ENCODE assay signal across 18 cellular contexts in genomic region chr6:85300581-85300980, GRCh38.
DNase-seq lines count a peak whose midpoint lies in the region; ATAC-seq, FAIRE-seq and TF ChIP-seq lines count a peak whose summit lies in the region.
"Had no signal": no experiment of that assay in that cellular context is flagged by ENCODE, and none has a peak within 500 bp of the region (broad histone marks: within the 10 kb centered on the region; RNA-seq: fewer than 3 reads in every experiment).

No MANE protein-coding gene starts in this region.

- dilution Hi-C loops in keratinocyte (cut with MboI; ENCODE audit: extremely low pct_ligation_motif_present, low sequenced_read_pairs), result loop anchor here (25.0 kb wide), 1 partner anchor 863 kb away; no protein-coding TSS in a partner anchor

- H3K4me3 ChIP-seq in HepG2 (replicated peaks in 1 of 3; ENCODE audit: insufficient read depth in 1 of 3, low read depth in 2 of 3, low read length in 3 of 3) (no peak overlapping the region), right lobe of liver (no peak overlapping the region), keratinocyte (ENCODE audit: control insufficient read depth in 2 of 3, extremely low read depth in 1 of 3, insufficient read depth in 2 of 3, low read depth in 1 of 3, low read length in 3 of 3) (no peak overlapping the region)
- H3K4me3 ChIP-seq: GM23248 had no signal

- H3K27ac ChIP-seq in HepG2 (ENCODE audit: extremely low read length, insufficient read depth, low read length), result no peak overlapping the region
- H3K27ac ChIP-seq in right lobe of liver, result no peak overlapping the region
- H3K27ac ChIP-seq in keratinocyte (ENCODE audit: control insufficient read depth, insufficient read depth, low read length), result no peak overlapping the region
- H3K27ac ChIP-seq: GM23248 had no signal

- H3K27me3 ChIP-seq in HepG2 (ENCODE audit: control insufficient read depth in 1 of 2, insufficient read depth in 2 of 2, low read length in 2 of 2), result no peaks in the 10 kb centered on the region
- H3K27me3 ChIP-seq in right lobe of liver, result no peaks in the 10 kb centered on the region
- no peaks in the 10 kb centered on the region for H3K27me3 ChIP-seq in keratinocyte (ENCODE audit: control insufficient read depth, extremely low read depth, insufficient read depth, low read length)

- no peak for TF ChIP-seq RAD21 in HepG2 (CRISPR knock-in tag; IDR thresholded peaks at IDR 0.05)

- H3K9ac ChIP-seq in HepG2 (ENCODE audit: insufficient read depth, low read depth, low read length), result no peak overlapping the region
- H3K9ac ChIP-seq in keratinocyte (ENCODE audit: control insufficient read depth, extremely low read depth, insufficient read depth, low read length), result no peak overlapping the region
- H3K9ac ChIP-seq: GM23248 had no signal

- CTCF ChIA-PET in HepG2 (lab: Yijun Ruan, JAX; ENCODE audit: low intra/inter-chr PET ratio, low total read pairs), result no interaction called here

- no TSS peak for BruUV-seq in HepG2 (replicated peaks; lab: Mats Ljungman, UMichigan)

- no peak overlapping the region for H3K4me2 ChIP-seq in HepG2 (ENCODE audit: low read depth, low read length)
- no peak overlapping the region for H3K4me2 ChIP-seq in keratinocyte (ENCODE audit: control insufficient read depth, extremely low read depth, insufficient read depth, low read depth, low read length)

- POLR2A ChIA-PET in HepG2 (lab: Yijun Ruan, JAX), result no interaction called here

- H3K79me2 ChIP-seq in HepG2 (ENCODE audit: insufficient read depth, low read length) (no peaks in the 10 kb centered on the region), keratinocyte (ENCODE audit: control insufficient read depth, insufficient read depth, low read length) (no peaks in the 10 kb centered on the region)

- ATAC-seq in HepG2 (no peak), right lobe of liver (no peak), HG03432 (IDR thresholded peaks at IDR 0.05; ENCODE audit: unreplicated experiment) (peak; percentile 53), sciatic nerve (no peak)

- intact Hi-C loops in HepG2 (cut with micrococcal nuclease; ENCODE audit: unreplicated experiment) (no loop called here), right lobe of liver (cut with DNase I) (no loop called here), head of caudate nucleus (cut with DNase I) (no loop called here), sciatic nerve (cut with DNase I) (loop anchor here (5.0 kb wide), 1 partner anchor 452 kb away; no protein-coding TSS in a partner anchor)

- TF ChIP-seq EP300 in HepG2 (IDR thresholded peaks at IDR 0.05; ENCODE audit: low read depth in 2 of 2, low read length in 2 of 2) (no peak), HepG2 (CRISPR knock-in tag; IDR thresholded peaks at IDR 0.05; ENCODE audit: borderline replicate concordance) (no peak)

- TF ChIP-seq POLR2A in HepG2 (IDR thresholded peaks at IDR 0.05; ENCODE audit: insufficient read depth in 1 of 2, low read depth in 2 of 2, low read length in 2 of 2) (no peak), right lobe of liver (IDR thresholded peaks at IDR 0.05) (no peak)

- FAIRE-seq in HepG2 (lab: Jason Lieb, UNC) (no peak), keratinocyte (lab: Jason Lieb, UNC) (no peak)
- FAIRE-seq: GM19239, H1 had no signal

- no peak for DNase-seq in HepG2 (ENCODE audit: low spot score)
- no peak for DNase-seq in right lobe of liver
- no peak for DNase-seq in keratinocyte (ENCODE audit: low read depth, low spot score)
- no peak for DNase-seq in head of caudate nucleus
- DNase-seq in sciatic nerve (ENCODE audit: low spot score), result no peak
- DNase-seq: C1 segment of cervical spinal cord; Calu3; CD4-positive, alpha-beta memory T cell; COR-L47; DMS53; DMS79 treated with DMSO at 0.1 percent for 48 hours; GF-D8; GM23248; H7; HCEC 1CT had no signal

- H2AFZ ChIP-seq in HepG2 (ENCODE audit: low read length) (no peak overlapping the region), keratinocyte (ENCODE audit: control insufficient read depth, low read length) (peak overlapping the region; percentile 57)
- H2AFZ ChIP-seq: GM23248 had no signal

- H3K36me3 ChIP-seq in HepG2 (replicated peaks in 1 of 2; ENCODE audit: control insufficient read depth in 1 of 2, insufficient read depth in 2 of 2, low read length in 2 of 2) (no peaks in the 10 kb centered on the region), right lobe of liver (no peaks in the 10 kb centered on the region), keratinocyte (ENCODE audit: control insufficient read depth in 2 of 2, extremely low read depth in 1 of 2, insufficient read depth in 2 of 2, low read length in 2 of 2) (no peaks in the 10 kb centered on the region)

- in situ Hi-C loops in HepG2 (cut with HindIII; ENCODE audit: extremely low pct_ligation_motif_present, low pct_unique_long_range_greater_than_20kb), result loop anchor here (25.0 kb wide), 1 partner anchor 288 kb away; no protein-coding TSS in a partner anchor

- no peaks in the 10 kb centered on the region for H3K9me1 ChIP-seq in keratinocyte (ENCODE audit: control insufficient read depth, extremely low read depth, insufficient read depth, low read length)

- H3K4me1 ChIP-seq in HepG2 (ENCODE audit: insufficient read depth, low read length) (no peaks in the 10 kb centered on the region), right lobe of liver (no peaks in the 10 kb centered on the region), keratinocyte (ENCODE audit: control insufficient read depth, extremely low read depth, insufficient read depth, low read length) (no peaks in the 10 kb centered on the region)

- 0% methylated on average over 3 of the region's 3 CpGs for WGBS in HepG2 (ENCODE audit: low lambda C conversion rate)
- 58% methylated on average over 3 of the region's 3 CpGs for WGBS in right lobe of liver (ENCODE audit: insufficient coverage, low coverage, low lambda C conversion rate, missing lambda C conversion rate)

- TF ChIP-seq CTCF in HepG2 (CRISPR knock-in tag; IDR thresholded peaks at IDR 0.05) (no peak), right lobe of liver (IDR thresholded peaks at IDR 0.05) (no peak), keratinocyte (optimal IDR thresholded peaks at IDR 0.05 in 1 of 3, IDR thresholded peaks at IDR 0.05 in 1 of 3, conservative IDR thresholded peaks at IDR 0.05 in 1 of 3; ENCODE audit: extremely low read depth in 1 of 3, insufficient read depth in 2 of 3, low read length in 3 of 3) (no peak)

- H4K20me1 ChIP-seq in HepG2 (ENCODE audit: insufficient read depth, low read length), result no peaks in the 10 kb centered on the region
- H4K20me1 ChIP-seq in keratinocyte (ENCODE audit: control insufficient read depth, extremely low read depth, insufficient read depth, low read length), result no peaks in the 10 kb centered on the region

- H3K9me3 ChIP-seq in HepG2 (ENCODE audit: low read length) (no peaks in the 10 kb centered on the region), right lobe of liver (no peaks in the 10 kb centered on the region), keratinocyte (ENCODE audit: control insufficient read depth, low read depth, low read length) (no peaks in the 10 kb centered on the region)

TF ChIP-seq in HepG2, 621 proteins besides CTCF, POLR2A, EP300 and RAD21 (continues in another document):
- TF ChIP-seq ZNF567 (CRISPR knock-in tag; IDR thresholded peaks at IDR 0.05; ENCODE audit: borderline replicate concordance) (no peak), ZSCAN22 (CRISPR knock-in tag; IDR thresholded peaks at IDR 0.05) (no peak), ZSCAN31 (CRISPR knock-in tag; IDR thresholded peaks at IDR 0.05; ENCODE audit: low read depth) (no peak), MNT (IDR thresholded peaks at IDR 0.05) (peak; percentile 57), ATF1 (CRISPR knock-in tag; IDR thresholded peaks at IDR 0.05) (no peak), PHF8 (CRISPR knock-in tag; IDR thresholded peaks at IDR 0.05) (no peak)
